In the genomic region with DNA sequence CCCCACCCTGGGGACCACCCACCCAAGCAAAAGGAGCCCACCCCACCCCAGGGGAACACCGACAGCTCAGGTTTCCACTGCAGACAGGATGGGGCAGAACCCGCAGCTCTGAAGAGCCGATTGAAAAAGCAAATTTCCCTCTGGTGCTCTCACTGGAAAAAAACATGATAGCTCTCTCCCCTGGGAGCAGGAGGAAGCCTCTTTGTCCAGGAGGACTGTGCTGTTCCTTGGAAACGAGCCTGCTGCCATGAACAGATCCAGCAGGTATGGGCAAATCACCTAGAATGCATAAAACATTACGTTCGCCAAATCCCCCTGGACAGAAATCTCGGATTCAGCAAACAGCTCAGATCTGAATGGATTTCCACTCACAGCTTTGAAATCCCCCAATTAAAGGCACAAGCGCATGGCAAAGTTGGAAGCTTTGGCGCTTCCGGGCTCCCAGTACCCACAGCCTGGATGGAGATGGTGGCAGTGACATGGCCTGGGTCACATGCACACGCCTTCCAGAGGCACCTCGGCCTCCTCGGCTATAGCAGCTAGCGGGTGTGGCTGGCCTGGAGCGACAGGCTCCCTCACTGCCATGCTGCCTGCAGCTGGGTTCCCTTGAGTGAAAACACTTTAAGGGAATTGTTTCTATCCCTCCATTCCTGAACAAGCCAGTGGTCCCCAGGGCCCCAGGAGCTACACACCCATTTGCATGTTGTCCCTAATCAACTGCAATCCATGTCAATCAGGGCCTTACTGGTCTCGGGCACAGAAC, we compare ENCODE assay signal across 17 cellular contexts. TPM values are rescaled to one million over a fixed set of nuclear protein-coding genes. Genes with fewer than 3 reads are reported as not detected.
DNase-seq lines count a peak whose midpoint lies in the region; ATAC-seq and TF ChIP-seq lines count a peak whose summit lies in the region.
"Had no signal": no experiment of that assay in that cellular context is flagged by ENCODE, and none has a peak within 500 bp of the region (broad histone marks: within the 10 kb centered on the region; RNA-seq: fewer than 3 reads in every experiment).

No MANE protein-coding gene starts in this region.

- H3K4me1 ChIP-seq in osteoblast (ENCODE audit: insufficient read depth, low read length), result peaks cover 3% of the 10 kb centered on the region

- TF ChIP-seq CTCF in VCaP (conservative IDR thresholded peaks at IDR 0.05) (no peak), osteoblast (IDR thresholded peaks at IDR 0.05; ENCODE audit: extremely low read depth, low read depth, low read length) (no peak)

- DNase-seq in NCI-H1417 (lab: John Stamatoyannopoulos, UW) (peak in 2 of 3 experiments; percentile 30 to 79), NCI-H1417 treated with DMSO at 0.1 percent for 48 hours (lab: John Stamatoyannopoulos, UW) (no peak), NCI-H187 treated with DMSO at 0.1 percent for 48 hours (lab: John Stamatoyannopoulos, UW) (peak; percentile 16), osteoblast (ENCODE audit: insufficient read length, low spot score, missing footprints) (peak; percentile 66), RPMI8226 (no peak)
- no peak for DNase-seq in central memory CD4-positive, alpha-beta T cell
- DNase-seq: activated CD4-positive, alpha-beta memory T cell treated with anti-CD3 and anti-CD28 coated beads for 36 hours; activated naive CD4-positive, alpha-beta T cell treated with anti-CD3 and anti-CD28 coated beads, Interleukin-2, amount 50 U/mL, for 16 hours; Calu3; endodermal cell; Kasumi-1; NCI-H1436; SHP77; stimulated activated CD4-positive, alpha-beta T cell treated with anti-CD3 and anti-CD28 coated beads, Interleukin-2, amount 100 ng/mL, for 48 hours; WERI-Rb-1 had no signal

- H3K4me2 ChIP-seq in osteoblast (ENCODE audit: insufficient read depth, low read length), result peak overlapping the region; percentile 23

- no peaks in the 10 kb centered on the region for H3K9me3 ChIP-seq in osteoblast (ENCODE audit: low read depth, low read length)

- H4K20me1 ChIP-seq in osteoblast (ENCODE audit: insufficient read depth, low read length), result no peaks in the 10 kb centered on the region

- no peaks in the 10 kb centered on the region for H3K79me2 ChIP-seq in osteoblast (ENCODE audit: insufficient read depth, low read length)

- no peak for ATAC-seq in GM21619 (IDR thresholded peaks at IDR 0.05; ENCODE audit: unreplicated experiment)

- H3K4me3 ChIP-seq in osteoblast (ENCODE audit: insufficient read depth, low read length), result no peak overlapping the region

- H3K27ac ChIP-seq in VCaP, result peak overlapping the region; percentile 77
- H3K27ac ChIP-seq in osteoblast (ENCODE audit: low read depth, low read length), result no peak overlapping the region
- H3K27ac ChIP-seq: WERI-Rb-1 had no signal

- H3K36me3 ChIP-seq in osteoblast (ENCODE audit: insufficient read depth, low read length), result no peaks in the 10 kb centered on the region
- H3K36me3 ChIP-seq: WERI-Rb-1 had no signal

- H2AFZ ChIP-seq in osteoblast (ENCODE audit: low read length), result no peak overlapping the region

- no peaks in the 10 kb centered on the region for H3K27me3 ChIP-seq in osteoblast (ENCODE audit: insufficient read depth, low read length)

RNA-seq across cellular contexts. Expression of a gene that starts 59.1 kb away (rescaled TPM):
- total RNA-seq in osteoblast, result 31.5 and 35.5 TPM in 2 replicates

Comparison
In these comparisons a context has a peak if more than half of its experiments do, and no peak if none do; other contexts are left out.
1. DNase-seq: peak in NCI-H1417 (2 of 3), NCI-H187 treated with DMSO at 0.1 percent for 48 hours (single experiment) and osteoblast (single experiment); none in NCI-H1417 treated with DMSO at 0.1 percent for 48 hours (single experiment), RPMI8226 (single experiment) and central memory CD4-positive, alpha-beta T cell (single experiment).